8 cellular contexts compared by ENCODE assay signal in genomic region chr10:3071405-3072198, GRCh38. TPM values are rescaled to one million over a fixed set of nuclear protein-coding genes. Genes with fewer than 3 reads are reported as not detected.
DNase-seq lines count a peak whose midpoint lies in the region; TF ChIP-seq lines count a peak whose summit lies in the region.

No MANE protein-coding gene starts in this region.

- H3K27ac ChIP-seq in mesodermal cell (ENCODE audit: low read depth, low read length, severe bottlenecking) (peak overlapping the region; percentile 64), A673 (ENCODE audit: low read depth, low read length, poor library complexity, severe bottlenecking) (no peak overlapping the region), esophagus muscularis mucosa (replicated peaks in 1 of 4) (peak overlapping the region in 2 of 4 donors; percentile 10 to 22)

- H3K4me3 ChIP-seq in mesodermal cell (ENCODE audit: extremely low read depth, insufficient read depth, low read length, poor library complexity, severe bottlenecking) (peak overlapping the region; percentile 99), A673 (ENCODE audit: low read depth, low read length, poor library complexity, severe bottlenecking) (no peak overlapping the region), esophagus muscularis mucosa (no peak overlapping the region)

- intact Hi-C loops in A673 (cut with micrococcal nuclease; ENCODE audit: unreplicated experiment) (no loop called here), esophagus muscularis mucosa (cut with DNase I) (no loop called here)

- DNase-seq in CD1c-positive myeloid dendritic cell (ENCODE audit: extremely low spot score): peak; percentile 47
- DNase-seq in LoVo (ENCODE audit: low spot score): peak; percentile 71
- DNase-seq in activated effector memory CD4-positive, alpha-beta T cell treated with anti-CD3 and anti-CD28 coated beads, Interleukin-2, amount 50 U/mL, for 16 hours: peak; percentile 79
- DNase-seq in A673 (ENCODE audit: low spot score): no peak
- DNase-seq in esophagus muscularis mucosa (ENCODE audit: extremely low spot score): no peak
- DNase-seq in superior temporal gyrus (ENCODE audit: extremely low spot score): no peak
- no peak for DNase-seq in immature natural killer cell

- no peaks in the 10 kb centered on the region for H3K9me3 ChIP-seq in mesodermal cell (ENCODE audit: control insufficient read depth, low read length)
- H3K9me3 ChIP-seq in A673 (ENCODE audit: low read depth, low read length, poor library complexity, severe bottlenecking): no peaks in the 10 kb centered on the region
- H3K9me3 ChIP-seq in esophagus muscularis mucosa: no peaks in the 10 kb centered on the region

- H3K36me3 Mint-ChIP-seq in immature natural killer cell: peaks cover 0 to 6% (median 0%) of the 10 kb centered on the region in 3 donors

- TF ChIP-seq POLR2A in esophagus muscularis mucosa (IDR thresholded peaks at IDR 0.05; ENCODE audit: low read depth): no peak

- H3K27me3 Mint-ChIP-seq in immature natural killer cell (ENCODE audit: low read depth in 3 of 3): peaks cover 0 to 2% (median 0%) of the 10 kb centered on the region in 3 donors

- H3K27ac Mint-ChIP-seq in immature natural killer cell: peak overlapping the region in 1 of 6 donors; percentile 7

- 92 to 95% methylated on average over 10 to 11 of the region's 13 CpGs for whole genome bisulfite sequencing in mesodermal cell (ENCODE audit: insufficient coverage in 2 of 2), 2 experiments
- 95% methylated on average over 10 of the region's 13 CpGs for WGBS in esophagus muscularis mucosa

- H3K36me3 ChIP-seq in mesodermal cell (ENCODE audit: control insufficient read depth, insufficient read depth, low read length) (peaks cover 80% of the 10 kb centered on the region), A673 (ENCODE audit: insufficient read depth, low read length, poor library complexity, severe bottlenecking) (peaks cover 23% of the 10 kb centered on the region), esophagus muscularis mucosa (peaks cover 0 to 6% (median 0%) of the 10 kb centered on the region in 4 donors)

- H3K27me3 ChIP-seq in A673 (replicated peaks; ENCODE audit: insufficient read depth, low read depth, low read length, poor library complexity) (no peaks in the 10 kb centered on the region), esophagus muscularis mucosa (no peaks in the 10 kb centered on the region)

- peak overlapping the region in 1 of 5 donors; percentile 7 for H3K4me3 Mint-ChIP-seq in immature natural killer cell

- no peak for TF ChIP-seq EP300 in esophagus muscularis mucosa (IDR thresholded peaks at IDR 0.05)

- peaks cover 29 to 40% of the 10 kb centered on the region in 2 donors for H3K4me1 Mint-ChIP-seq in immature natural killer cell

- TF ChIP-seq CTCF in A673 (conservative IDR thresholded peaks at IDR 0.05; ENCODE audit: low read depth, low read length) (no peak), esophagus muscularis mucosa (IDR thresholded peaks at IDR 0.05) (no peak)

- POLR2A ChIA-PET in A673 (lab: Charles Lee; ENCODE audit: low non-redundant PET): no interaction called here

- peaks cover 46% of the 10 kb centered on the region for H3K4me1 ChIP-seq in mesodermal cell (ENCODE audit: control insufficient read depth, insufficient read depth, low read length, poor library complexity, severe bottlenecking)
- H3K4me1 ChIP-seq in A673 (ENCODE audit: insufficient read depth, low read length, poor library complexity, severe bottlenecking): peaks cover 6% of the 10 kb centered on the region
- peaks cover 17 to 70% (median 53%) of the 10 kb centered on the region in 4 donors for H3K4me1 ChIP-seq in esophagus muscularis mucosa

- H3K9me3 Mint-ChIP-seq in immature natural killer cell: no peaks in the 10 kb centered on the region

- BruUV-seq in A673 (replicated peaks; lab: Mats Ljungman, UMichigan): no TSS peak

- CTCF ChIA-PET in A673 (lab: Charles Lee): no interaction called here

RNA-seq across cellular contexts. Expression of gene PFKP, which starts 4.3 kb away (rescaled TPM):
- 338 TPM for polyA plus RNA-seq in mesodermal cell (2013, experiment 1 of 2)
- polyA plus RNA-seq in mesodermal cell (2013, experiment 2 of 2): 311 TPM
- 206 and 232 TPM in 2 replicates for total RNA-seq in A673 (2021)
- 100 to 1,000 TPM in 3 of 4 donors, 10 to 100 TPM in 1; 90.8 to 255 (median 112) TPM for total RNA-seq in esophagus muscularis mucosa
- polyA plus RNA-seq in immature natural killer cell: 10 to 100 TPM; 18.2 to 47.3 (median 30.0) TPM

Comparison
In these comparisons a context has a peak if more than half of its experiments do, and no peak if none do; other contexts are left out.
1. DNase-seq: peak in CD1c-positive myeloid dendritic cell (single experiment), LoVo (single experiment) and activated effector memory CD4-positive, alpha-beta T cell treated with anti-CD3 and anti-CD28 coated beads, Interleukin-2, amount 50 U/mL, for 16 hours (single experiment); none in A673 (single experiment), esophagus muscularis mucosa (single experiment), superior temporal gyrus (single experiment) and immature natural killer cell (0 of 3).